In the genomic region with DNA sequence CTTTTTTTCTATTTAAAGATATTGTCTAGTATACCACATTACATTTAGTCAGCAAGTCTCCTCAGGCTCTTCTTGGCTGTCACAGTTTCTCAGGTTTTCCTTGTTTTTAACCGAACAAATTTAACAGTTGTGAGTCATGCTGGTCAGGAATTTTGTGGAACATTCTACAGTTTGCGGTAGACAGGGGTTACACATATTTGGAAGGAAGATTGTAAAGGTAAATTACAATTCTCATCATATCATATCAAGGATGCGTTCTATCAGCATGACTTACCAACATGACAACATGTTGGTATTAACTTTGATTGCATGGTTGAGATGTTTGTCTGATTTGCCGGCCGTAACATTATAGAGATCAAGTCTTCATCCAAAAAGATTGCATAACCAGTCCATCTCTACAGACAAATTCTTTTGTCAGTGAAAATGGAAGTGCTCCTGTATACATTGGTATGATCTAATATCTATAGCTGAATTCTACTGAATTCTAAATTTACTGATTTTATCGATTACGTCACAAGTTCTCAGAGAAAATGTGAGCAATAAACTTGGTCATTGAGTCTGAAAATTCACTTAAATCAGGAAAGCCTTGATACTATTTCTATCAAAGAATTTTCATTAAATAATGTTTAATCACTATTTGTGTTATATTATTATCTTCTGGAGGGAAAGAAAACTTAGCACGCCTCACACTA, we compare ENCODE assay signal across 17 cellular contexts.
"Had no signal": no experiment of that assay in that cellular context is flagged by ENCODE, and none has a peak within 500 bp of the region (broad histone marks: within the 10 kb centered on the region; RNA-seq: fewer than 3 reads in every experiment).

No MANE protein-coding gene starts in this region.

- H3K27ac Mint-ChIP-seq: activated B cell treated with CpG ODN at 0.5 μM for 24 hours; activated CD4-positive, alpha-beta memory T cell treated with anti-CD3 and anti-CD28 coated beads for 36 hours; activated naive CD8-positive, alpha-beta T cell; activated T-helper 1 cell treated with anti-CD3 and anti-CD28 coated beads, Interleukin-12 subunit alpha, Interleukin-12 subunit beta, Interleukin-2, Interleukin-4 antibody, amounts not matched to agents 30 ng/mL and 10 ng/mL and 1 ng/mL, durations not matched to agents 14 hours and 24 hours and 36 hours; immature natural killer cell; naive thymus-derived CD4-positive, alpha-beta T cell; stimulated activated memory B cell treated with anti-CD40 and anti-IgM and Interleukin-4, amounts not matched to agents 10 μg/mL and 1 μg/mL and 100 μg/mL, for 72 hours had no signal

- H3K27ac ChIP-seq: gastroesophageal sphincter, ovary, sigmoid colon, spleen had no signal

- H3K36me3 ChIP-seq: gastroesophageal sphincter, ovary, sigmoid colon, spleen had no signal

- H3K4me3 ChIP-seq: gastroesophageal sphincter, ovary, sigmoid colon, spleen had no signal

- DNase-seq: activated B cell treated with CpG ODN at 0.5 μM for 24 hours; activated CD4-positive, alpha-beta memory T cell treated with anti-CD3 and anti-CD28 coated beads for 36 hours; activated CD4-positive, alpha-beta T cell treated with anti-CD3 and anti-CD28 coated beads for 4 hours; activated T-cell treated with anti-CD3 and anti-CD28 coated beads for 4 hours; amniotic stem cell; effector CD4-positive, alpha-beta T cell; immature natural killer cell; mesenchymal stem cell; naive thymus-derived CD4-positive, alpha-beta T cell; ovary; sigmoid colon; spleen; stimulated activated CD4-positive, alpha-beta T cell treated with anti-CD3 and anti-CD28 coated beads, Interleukin-4, amount 100 ng/mL, for 4 hours had no signal

- H3K36me3 Mint-ChIP-seq: activated CD4-positive, alpha-beta memory T cell treated with anti-CD3 and anti-CD28 coated beads for 36 hours; activated naive CD8-positive, alpha-beta T cell; immature natural killer cell; naive thymus-derived CD4-positive, alpha-beta T cell; stimulated activated memory B cell treated with anti-CD40 and anti-IgM and Interleukin-4, amounts not matched to agents 10 μg/mL and 1 μg/mL and 100 μg/mL, for 72 hours had no signal

- H3K27me3 ChIP-seq: gastroesophageal sphincter, ovary, sigmoid colon, spleen had no signal

- H3K4me1 ChIP-seq: sigmoid colon, spleen had no signal

- H3K9me3 Mint-ChIP-seq: activated T-helper 1 cell treated with anti-CD3 and anti-CD28 coated beads, Interleukin-12 subunit alpha, Interleukin-12 subunit beta, Interleukin-2, Interleukin-4 antibody, amounts not matched to agents 30 ng/mL and 10 ng/mL and 1 ng/mL, durations not matched to agents 14 hours and 24 hours and 36 hours; stimulated activated memory B cell treated with anti-CD40 and anti-IgM and Interleukin-4, amounts not matched to agents 10 μg/mL and 1 μg/mL and 100 μg/mL, for 72 hours had no signal

- H3K4me1 Mint-ChIP-seq: activated B cell treated with CpG ODN at 0.5 μM for 24 hours; immature natural killer cell; naive thymus-derived CD4-positive, alpha-beta T cell; stimulated activated memory B cell treated with anti-CD40 and anti-IgM and Interleukin-4, amounts not matched to agents 10 μg/mL and 1 μg/mL and 100 μg/mL, for 72 hours had no signal

- ATAC-seq: gastroesophageal sphincter; naive thymus-derived CD4-positive, alpha-beta T cell; stimulated activated memory B cell treated with anti-CD40 and anti-IgM and Interleukin-4, amounts not matched to agents 10 μg/mL and 1 μg/mL and 100 μg/mL, for 72 hours had no signal

- H3K4me3 Mint-ChIP-seq: activated B cell treated with CpG ODN at 0.5 μM for 24 hours; activated CD4-positive, alpha-beta memory T cell treated with anti-CD3 and anti-CD28 coated beads for 36 hours; activated naive CD8-positive, alpha-beta T cell; activated T-helper 1 cell treated with anti-CD3 and anti-CD28 coated beads, Interleukin-12 subunit alpha, Interleukin-12 subunit beta, Interleukin-2, Interleukin-4 antibody, amounts not matched to agents 30 ng/mL and 10 ng/mL and 1 ng/mL, durations not matched to agents 14 hours and 24 hours and 36 hours; immature natural killer cell; naive thymus-derived CD4-positive, alpha-beta T cell; stimulated activated memory B cell treated with anti-CD40 and anti-IgM and Interleukin-4, amounts not matched to agents 10 μg/mL and 1 μg/mL and 100 μg/mL, for 72 hours had no signal

- H3K27me3 Mint-ChIP-seq: activated B cell treated with CpG ODN at 0.5 μM for 24 hours; activated CD4-positive, alpha-beta memory T cell treated with anti-CD3 and anti-CD28 coated beads for 36 hours; activated naive CD8-positive, alpha-beta T cell; naive thymus-derived CD4-positive, alpha-beta T cell; stimulated activated memory B cell treated with anti-CD40 and anti-IgM and Interleukin-4, amounts not matched to agents 10 μg/mL and 1 μg/mL and 100 μg/mL, for 72 hours had no signal

- H3K9me3 ChIP-seq: gastroesophageal sphincter, ovary, sigmoid colon had no signal
